Comparison of ENCODE assay signal across 8 cellular contexts in the genomic region with DNA sequence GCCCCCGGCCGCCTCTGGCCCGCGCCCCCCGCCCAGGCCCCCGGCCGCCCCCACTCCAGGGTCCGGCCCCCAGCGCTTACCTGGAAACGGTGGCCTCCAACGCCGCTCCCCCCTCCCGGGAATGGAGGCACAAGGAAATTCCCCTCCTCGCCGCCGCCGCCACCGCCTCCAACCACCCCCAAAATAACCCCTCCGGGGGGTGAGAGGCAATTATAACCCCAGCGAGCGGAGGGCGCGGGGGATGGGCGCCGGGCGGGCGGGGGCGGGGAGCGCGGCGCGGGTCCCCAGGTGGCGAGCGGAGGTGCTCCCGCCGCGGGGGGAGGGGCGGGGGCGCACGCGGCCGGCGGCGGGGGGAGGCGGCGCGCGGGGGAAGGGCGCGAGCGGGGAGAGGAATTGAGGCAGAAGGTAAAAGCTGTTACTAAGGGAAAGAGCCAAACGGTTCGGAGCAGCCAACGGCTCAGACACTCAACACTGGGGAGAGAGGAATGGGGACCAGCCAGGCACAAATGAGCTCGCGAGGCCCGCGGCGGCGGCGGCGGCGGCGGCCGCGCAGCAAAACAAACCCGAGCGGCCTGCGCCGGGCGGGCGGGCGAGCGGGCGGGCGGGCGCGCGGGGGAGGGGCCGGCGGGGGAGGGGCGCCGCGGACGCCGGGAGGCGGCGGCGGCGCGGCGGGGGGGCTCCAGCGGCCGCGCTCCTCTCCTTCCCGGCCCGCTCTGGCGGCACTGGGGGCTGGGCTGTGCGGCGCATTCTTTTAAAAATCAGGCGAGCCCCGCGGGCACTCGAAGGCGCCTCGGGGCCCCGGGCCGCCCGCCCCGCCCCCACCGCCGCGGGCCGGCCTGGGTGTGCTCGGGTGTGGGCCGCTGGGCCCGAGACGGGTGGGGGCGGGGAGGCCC. TPM values are rescaled to one million over a fixed set of nuclear protein-coding genes. Genes with fewer than 3 reads are reported as not detected.
DNase-seq lines count a peak whose midpoint lies in the region; ATAC-seq and TF ChIP-seq lines count a peak whose summit lies in the region.

Gene TBL1XR1 (minus strand): TSS at position 442 of the 893 bp plus-strand sequence. CDS start 132,505 bp downstream, outside the sequence.

- TF ChIP-seq CTCF in RWPE1 (conservative IDR thresholded peaks at IDR 0.05; ENCODE audit: low read depth) (no peak), fibroblast of lung (conservative IDR thresholded peaks at IDR 0.05 in 1 of 2, IDR thresholded peaks at IDR 0.05 in 1 of 2; ENCODE audit: low read depth in 1 of 2, low read length in 2 of 2) (no peak)

- H3K36me3 ChIP-seq in GM23248 (ENCODE audit: low read depth) (no peaks in the 10 kb centered on the region), fibroblast of lung (ENCODE audit: control insufficient read depth, insufficient read depth, low read length) (no peaks in the 10 kb centered on the region)
- H3K36me3 ChIP-seq in naive thymus-derived CD4-positive, alpha-beta T cell (ENCODE audit: control insufficient read depth in 2 of 3, insufficient read depth in 3 of 3, low read length in 3 of 3) = peaks cover 0 to 3% (median 0%) of the 10 kb centered on the region in 3 experiments

- H3K9me2 ChIP-seq in GM23248 (ENCODE audit: insufficient read depth) = no peaks in the 10 kb centered on the region

- peaks cover 11% of the 10 kb centered on the region for H3F3A ChIP-seq in GM23248 (ENCODE audit: insufficient read depth)

- H3K4me1 ChIP-seq in GM23248 (ENCODE audit: insufficient read depth) (peaks cover 16% of the 10 kb centered on the region; the same call in 1 of the 2 replicates), fibroblast of lung (ENCODE audit: control insufficient read depth, extremely low read depth, insufficient read depth, low read length) (peaks cover 2% of the 10 kb centered on the region)
- peaks cover 40 to 49% of the 10 kb centered on the region in 2 donors for H3K4me1 ChIP-seq in naive thymus-derived CD4-positive, alpha-beta T cell (ENCODE audit: control insufficient read depth in 2 of 2, insufficient read depth in 2 of 2, low read length in 2 of 2)

- CTCF ChIA-PET in RWPE1 (lab: Yijun Ruan, JAX) = interaction anchor here (0.8 kb wide), 1 partner anchor 149 kb away, joined by 3 read pairs; no protein-coding TSS in a partner anchor
- CTCF ChIA-PET in naive thymus-derived CD4-positive, alpha-beta T cell (lab: Charles Lee) = interaction anchor here (0.5 to 4.1 kb wide), 4 partner anchors 130 to 163 kb away, joined by 3 to 36 read pairs (median 6); no protein-coding TSS in a partner anchor

- H3K4me2 ChIP-seq in GM23248 (ENCODE audit: unreplicated experiment) (peak within 1 kb of the TSS; percentile 99), fibroblast of lung (ENCODE audit: extremely low read depth, insufficient read depth, low read length) (peak within 1 kb of the TSS; percentile 88)

- peak within 1 kb of the TSS; percentile 93 for H3K27ac Mint-ChIP-seq in activated T-helper 17 cell treated with anti-CD3 and anti-CD28 coated beads, Interleukin-2, amount 50 U/mL, for 72 hours
- peak within 1 kb of the TSS; percentile 94 to 100 (median 98) for H3K27ac Mint-ChIP-seq in naive thymus-derived CD4-positive, alpha-beta T cell
- H3K27ac Mint-ChIP-seq in stimulated activated memory B cell treated with anti-CD40 and anti-IgM and Interleukin-4, amounts not matched to agents 10 μg/mL and 1 μg/mL and 100 μg/mL, for 72 hours = peak within 1 kb of the TSS; percentile 96

- H3K27ac ChIP-seq in GM23248 (peak within 1 kb of the TSS; percentile 82), RWPE1 (peak within 1 kb of the TSS; percentile 99), fibroblast of lung (ENCODE audit: insufficient read depth, low read length) (peak within 1 kb of the TSS; percentile 90)
- peak within 1 kb of the TSS; percentile 94 for H3K27ac ChIP-seq in naive thymus-derived CD4-positive, alpha-beta T cell (ENCODE audit: low read depth, low read length)

- peak within 1 kb of the TSS; percentile 94 for H3K4me3 Mint-ChIP-seq in activated T-helper 17 cell treated with anti-CD3 and anti-CD28 coated beads, Interleukin-2, amount 50 U/mL, for 72 hours
- peak within 1 kb of the TSS; percentile 93 to 99 (median 98) for H3K4me3 Mint-ChIP-seq in naive thymus-derived CD4-positive, alpha-beta T cell
- peak within 1 kb of the TSS; percentile 94 for H3K4me3 Mint-ChIP-seq in stimulated activated memory B cell treated with anti-CD40 and anti-IgM and Interleukin-4, amounts not matched to agents 10 μg/mL and 1 μg/mL and 100 μg/mL, for 72 hours

- peak; percentile 44 for ATAC-seq in activated T-helper 17 cell treated with anti-CD3 and anti-CD28 coated beads, Interleukin-2, amount 50 U/mL, for 72 hours (replicated peaks)
- peak; percentile 81 for ATAC-seq in naive thymus-derived CD4-positive, alpha-beta T cell
- peak; percentile 82 for ATAC-seq in stimulated activated memory B cell treated with anti-CD40 and anti-IgM and Interleukin-4, amounts not matched to agents 10 μg/mL and 1 μg/mL and 100 μg/mL, for 72 hours

- peaks cover 47% of the 10 kb centered on the region for H3K4me1 Mint-ChIP-seq in activated T-helper 17 cell treated with anti-CD3 and anti-CD28 coated beads, Interleukin-2, amount 50 U/mL, for 72 hours
- H3K4me1 Mint-ChIP-seq in naive thymus-derived CD4-positive, alpha-beta T cell = peaks cover 35 to 68% (median 64%) of the 10 kb centered on the region in 7 donors
- peaks cover 53% of the 10 kb centered on the region for H3K4me1 Mint-ChIP-seq in stimulated activated memory B cell treated with anti-CD40 and anti-IgM and Interleukin-4, amounts not matched to agents 10 μg/mL and 1 μg/mL and 100 μg/mL, for 72 hours

- DNase-seq in DMS79 treated with DMSO at 0.1 percent for 48 hours (lab: John Stamatoyannopoulos, UW) (peak; percentile 88), GM23248 (peak; percentile 94), LHCN-M2 (ENCODE audit: low read depth) (peak; percentile 88), RWPE1 (ENCODE audit: low spot score) (peak; percentile 90), fibroblast of lung (ENCODE audit: low read depth in 2 of 2) (peak; percentile 94 to 96)
- DNase-seq in naive thymus-derived CD4-positive, alpha-beta T cell = peak; percentile 78 to 93 (median 90)

- 0 out of 2 replicates have a peak, but pooled peaks cover 4% of the 10 kb centered on the region for H4K20me1 ChIP-seq in GM23248 (ENCODE audit: insufficient read depth)
- no peaks in the 10 kb centered on the region for H4K20me1 ChIP-seq in fibroblast of lung (ENCODE audit: control insufficient read depth, extremely low read depth, insufficient read depth, low read length)

- in situ Hi-C loops in GM23248 (cut with MboI) = loop anchor here (10.0 kb wide), 1 partner anchor 158 kb away; no protein-coding TSS in a partner anchor

- WGBS in GM23248 (ENCODE audit: low coverage in 1 of 2, low lambda C conversion rate in 2 of 2, missing lambda C conversion rate in 2 of 2), 2 experiments = 2% methylated on average over 29 to 65 of the region's 119 CpGs

- H3K9me3 Mint-ChIP-seq in activated T-helper 17 cell treated with anti-CD3 and anti-CD28 coated beads, Interleukin-2, amount 50 U/mL, for 72 hours = no peaks in the 10 kb centered on the region
- peaks cover 0 to 5% (median 0%) of the 10 kb centered on the region in 11 donors for H3K9me3 Mint-ChIP-seq in naive thymus-derived CD4-positive, alpha-beta T cell
- no peaks in the 10 kb centered on the region for H3K9me3 Mint-ChIP-seq in stimulated activated memory B cell treated with anti-CD40 and anti-IgM and Interleukin-4, amounts not matched to agents 10 μg/mL and 1 μg/mL and 100 μg/mL, for 72 hours

- peak within 1 kb of the TSS; percentile 93 for H3K9ac ChIP-seq in GM23248
- H3K9ac ChIP-seq in fibroblast of lung (ENCODE audit: insufficient read depth, low read length) = peak within 1 kb of the TSS; percentile 81

- no peaks in the 10 kb centered on the region for H3K27me3 Mint-ChIP-seq in activated T-helper 17 cell treated with anti-CD3 and anti-CD28 coated beads, Interleukin-2, amount 50 U/mL, for 72 hours
- H3K27me3 Mint-ChIP-seq in naive thymus-derived CD4-positive, alpha-beta T cell = peaks cover 0 to 2% (median 0%) of the 10 kb centered on the region in 5 donors
- H3K27me3 Mint-ChIP-seq in stimulated activated memory B cell treated with anti-CD40 and anti-IgM and Interleukin-4, amounts not matched to agents 10 μg/mL and 1 μg/mL and 100 μg/mL, for 72 hours = no peaks in the 10 kb centered on the region

- intact Hi-C loops in naive thymus-derived CD4-positive, alpha-beta T cell (cut with micrococcal nuclease) = loop anchor here (1.0 to 10.0 kb wide), 14 partner anchors 77 to 1950 kb away; partner anchors contain the start of gene PIK3CA (in 2 of the 2)

- H3K79me2 ChIP-seq in GM23248 (ENCODE audit: insufficient read depth) = peaks cover 44% of the 10 kb centered on the region
- H3K79me2 ChIP-seq in fibroblast of lung (ENCODE audit: control insufficient read depth, insufficient read depth, low read length) = peaks cover 44% of the 10 kb centered on the region

- H3K4me3 ChIP-seq in GM23248 = peak within 1 kb of the TSS; percentile 81
- peak within 1 kb of the TSS; percentile 71 to 100 (median 85) for H3K4me3 ChIP-seq in fibroblast of lung (replicated peaks in 1 of 4; ENCODE audit: control extremely low read depth in 1 of 4, insufficient read depth in 1 of 4, low read depth in 3 of 4, low read length in 4 of 4)
- H3K4me3 ChIP-seq in naive thymus-derived CD4-positive, alpha-beta T cell (ENCODE audit: low read length) = peak within 1 kb of the TSS; percentile 91

- H3K27me3 ChIP-seq in GM23248 (replicated peaks; ENCODE audit: insufficient read depth) = no peaks in the 10 kb centered on the region
- no peaks in the 10 kb centered on the region for H3K27me3 ChIP-seq in fibroblast of lung (ENCODE audit: control insufficient read depth, insufficient read depth, low read length)
- no peaks in the 10 kb centered on the region for H3K27me3 ChIP-seq in naive thymus-derived CD4-positive, alpha-beta T cell (ENCODE audit: control insufficient read depth in 2 of 2, insufficient read depth in 2 of 2, low read length in 2 of 2)

- POLR2A ChIA-PET in RWPE1 (lab: Yijun Ruan, JAX; ENCODE audit: low non-redundant PET) = interaction anchor here (1.0 kb wide), 1 partner anchor 149 kb away, joined by 3 read pairs; no protein-coding TSS in a partner anchor
- POLR2A ChIA-PET in naive thymus-derived CD4-positive, alpha-beta T cell (lab: Charles Lee) = interaction anchor here (0.6 to 9.7 kb wide), 13 partner anchors 16 to 401 kb away, joined by 3 to 204 read pairs (median 5); no protein-coding TSS in a partner anchor

- H2AFZ ChIP-seq in GM23248 (peak within 1 kb of the TSS; percentile 73), fibroblast of lung (ENCODE audit: low read length) (peak within 1 kb of the TSS; percentile 50)

- peaks cover 41% of the 10 kb centered on the region for H3K36me3 Mint-ChIP-seq in activated T-helper 17 cell treated with anti-CD3 and anti-CD28 coated beads, Interleukin-2, amount 50 U/mL, for 72 hours (ENCODE audit: low read depth)
- H3K36me3 Mint-ChIP-seq in naive thymus-derived CD4-positive, alpha-beta T cell = peaks cover 0 to 23% (median 9%) of the 10 kb centered on the region in 5 donors
- H3K36me3 Mint-ChIP-seq in stimulated activated memory B cell treated with anti-CD40 and anti-IgM and Interleukin-4, amounts not matched to agents 10 μg/mL and 1 μg/mL and 100 μg/mL, for 72 hours = peaks cover 11% of the 10 kb centered on the region

- no peaks in the 10 kb centered on the region for H3K9me3 ChIP-seq in GM23248 (ENCODE audit: low read depth)
- H3K9me3 ChIP-seq in fibroblast of lung (ENCODE audit: control insufficient read depth, insufficient read depth, low read depth, low read length) = no peaks in the 10 kb centered on the region
- no peaks in the 10 kb centered on the region for H3K9me3 ChIP-seq in naive thymus-derived CD4-positive, alpha-beta T cell (ENCODE audit: control insufficient read depth in 2 of 3, low read length in 3 of 3)

RNA-seq across cellular contexts. Expression of gene TBL1XR1, which starts in this region (rescaled TPM):
- 62.3 and 87.2 TPM in 2 replicates for total RNA-seq in GM23248 (2014; rRNA removed; shearing (Covaris generic))
- polyA plus RNA-seq in GM23248 (2016; fragmentation: Nextera tagmentation; extraction: Ambion mirVana) = 41.6 and 44.7 TPM in 2 replicates
- 69.4 and 78.2 TPM in 2 replicates for total RNA-seq in LHCN-M2 (2014; rRNA removed)
- 39.9 TPM for polyA plus RNA-seq in LHCN-M2 (2012)
- 100 to 1,000 TPM; 131 to 180 TPM for total RNA-seq in activated T-helper 17 cell treated with anti-CD3 and anti-CD28 coated beads, Interleukin-2, amount 50 U/mL, for 72 hours
- 369 and 505 TPM in 2 replicates for total RNA-seq in fibroblast of lung
- polyA plus RNA-seq in fibroblast of lung = 93.7 and 115 TPM in 2 replicates
- 76.6 and 84.8 TPM in 2 replicates for polyA plus RNA-seq in fibroblast of lung (2012)
- polyA minus RNA-seq in fibroblast of lung (ENCODE audit: low replicate concordance) = 211 TPM in 2 replicates
- total RNA-seq in naive thymus-derived CD4-positive, alpha-beta T cell = 100 to 1,000 TPM in 4 of 5 experiments, 10 to 100 TPM in 1; 98.9 to 173 (median 133) TPM
- 10 to 100 TPM; 20.8 to 25.5 TPM for polyA plus RNA-seq in naive thymus-derived CD4-positive, alpha-beta T cell

Comparison
In these comparisons a context has a peak if more than half of its experiments do, and no peak if none do; other contexts are left out.
1. Peak in every context shown above with its lines: DNase-seq, ATAC-seq, H3K4me3 ChIP-seq and H3K27ac ChIP-seq.